In genomic region chr1:53736290-53736689, GRCh38 we compare ENCODE assay signal across 22 cellular contexts. TPM values are rescaled to one million over a fixed set of nuclear protein-coding genes. Genes with fewer than 3 reads are reported as not detected.
A peak's percentile ranks its signal among the peaks of the same experiment; 100 is the strongest.
DNase-seq lines count a peak whose midpoint lies in the region; ATAC-seq, FAIRE-seq and TF ChIP-seq lines count a peak whose summit lies in the region.
"Had no signal": no experiment of that assay in that cellular context is flagged by ENCODE, and none has a peak within 500 bp of the region (broad histone marks: within the 10 kb centered on the region; RNA-seq: fewer than 3 reads in every experiment).

No MANE protein-coding gene starts in this region.

- peaks cover 11% of the 10 kb centered on the region for H3K79me2 ChIP-seq in MM.1S (ENCODE audit: low read length)
- no peaks in the 10 kb centered on the region for H3K79me2 ChIP-seq in PC-9 (ENCODE audit: low read depth)

- H3K9me3 ChIP-seq in MM.1S (replicated peaks; ENCODE audit: insufficient read depth, low read length) (no peaks in the 10 kb centered on the region), gastroesophageal sphincter (no peaks in the 10 kb centered on the region), PC-9 (ENCODE audit: insufficient read depth, low read depth) (no peaks in the 10 kb centered on the region), pancreas (no peaks in the 10 kb centered on the region)
- H3K9me3 ChIP-seq: gastrocnemius medialis, tibial nerve had no signal

- TF ChIP-seq CTCF in AG09309 (IDR thresholded peaks at IDR 0.05; ENCODE audit: control insufficient read depth, insufficient read depth, low read depth, low read length, missing control alignments) (no peak), MM.1S (IDR thresholded peaks at IDR 0.05; ENCODE audit: low read length) (no peak), bronchial epithelial cell (IDR thresholded peaks at IDR 0.05; ENCODE audit: insufficient read depth, low read length, severe bottlenecking) (no peak), gastroesophageal sphincter (IDR thresholded peaks at IDR 0.05) (no peak), PC-9 (conservative IDR thresholded peaks at IDR 0.05) (no peak), pancreas (IDR thresholded peaks at IDR 0.05) (no peak)

- FAIRE-seq in bronchial epithelial cell (lab: Jason Lieb, UNC): peak; percentile 23
- no peak for FAIRE-seq in pancreas (lab: Jason Lieb, UNC)
- FAIRE-seq: endothelial cell of umbilical vein, TTC549 had no signal

- H2AFZ ChIP-seq in MM.1S (ENCODE audit: low read length) (peak overlapping the region; percentile 24; the same call in 1 of the 2 replicates), PC-9 (no peak overlapping the region)

- BruUV-seq in PC-9 (replicated peaks; lab: Mats Ljungman, UMichigan): no TSS peak

- H3K4me2 ChIP-seq in MM.1S (ENCODE audit: low read depth, low read length) (peak overlapping the region; percentile 86; the same call in 1 of the 2 replicates), PC-9 (no peak overlapping the region)

- peak overlapping the region; percentile 61 for H3K4me3 ChIP-seq in AG09309 (ENCODE audit: control insufficient read depth, low read depth, low read length)
- no peak overlapping the region for H3K4me3 ChIP-seq in MM.1S (ENCODE audit: low read length)
- no peak overlapping the region for H3K4me3 ChIP-seq in bronchial epithelial cell (ENCODE audit: low read depth, low read length)
- H3K4me3 ChIP-seq in gastroesophageal sphincter: no peak overlapping the region
- H3K4me3 ChIP-seq in PC-9: no peak overlapping the region
- no peak overlapping the region for H3K4me3 ChIP-seq in pancreas
- H3K4me3 ChIP-seq: gastrocnemius medialis, skin epidermis, tibial nerve had no signal

- TF ChIP-seq POLR2A in gastroesophageal sphincter (IDR thresholded peaks at IDR 0.05): no peak

- H4K20me1 ChIP-seq in MM.1S (ENCODE audit: insufficient read depth, low read length) (no peaks in the 10 kb centered on the region), PC-9 (ENCODE audit: insufficient read depth) (no peaks in the 10 kb centered on the region)

- peaks cover 26% of the 10 kb centered on the region for H3F3A ChIP-seq in MM.1S (ENCODE audit: insufficient read depth, low read length)
- no peaks in the 10 kb centered on the region for H3F3A ChIP-seq in PC-9 (ENCODE audit: insufficient read depth, low read depth)

- peaks cover 29% of the 10 kb centered on the region for H3K4me1 ChIP-seq in MM.1S (ENCODE audit: low read length)
- peaks cover 0 to 28% (median 17%) of the 10 kb centered on the region in 3 donors for H3K4me1 ChIP-seq in gastroesophageal sphincter
- no peaks in the 10 kb centered on the region for H3K4me1 ChIP-seq in PC-9 (replicated peaks; ENCODE audit: insufficient read depth)
- peaks cover 0 to 10% (median 0%) of the 10 kb centered on the region in 3 donors for H3K4me1 ChIP-seq in pancreas

- H3K27me3 ChIP-seq in MM.1S (replicated peaks; ENCODE audit: insufficient read depth, low read length) (no peaks in the 10 kb centered on the region), bronchial epithelial cell (ENCODE audit: control insufficient read depth, insufficient read depth, low read length) (peaks cover 18% of the 10 kb centered on the region), gastroesophageal sphincter (peaks cover 54% of the 10 kb centered on the region), PC-9 (ENCODE audit: insufficient read depth, low read depth) (peaks cover 58% of the 10 kb centered on the region), pancreas (peaks cover 0 to 8% (median 3%) of the 10 kb centered on the region in 4 donors)

- DNase-seq in AG09309 (ENCODE audit: low read depth) (peak; percentile 52), MM.1S (no peak), bronchial epithelial cell (ENCODE audit: low read depth) (no peak), kidney tubule cell (ENCODE audit: low spot score) (peak; percentile 50), Ammon's horn (ENCODE audit: low spot score) (no peak), PC-9 (no peak), pancreas (no peak)
- DNase-seq: activated CD4-positive, alpha-beta T cell treated with anti-CD3 and anti-CD28 coated beads for 36 hours; CD8-positive, alpha-beta T cell; gastrocnemius medialis; H9; left colon; NCI-H1417 treated with DMSO at 0.1 percent for 48 hours; NCI-H2171; NCI-H524 treated with DMSO at 0.1 percent for 48 hours; Right ventricle myocardium superior; stimulated activated CD4-positive, alpha-beta T cell treated with anti-CD3 and anti-CD28 coated beads, Interleukin-4, amount 100 ng/mL, for 1 hour had no signal

- 76 to 100% methylated on average over 1 to 11 of the region's 11 CpGs for WGBS in gastroesophageal sphincter (ENCODE audit: low coverage in 1 of 2), 2 donors
- 75 to 76% methylated on average over 11 of the region's 11 CpGs for WGBS in pancreas, 2 donors

- TF ChIP-seq EP300 in gastroesophageal sphincter (IDR thresholded peaks at IDR 0.05): no peak

- CTCF ChIA-PET in PC-9 (lab: Charles Lee): interaction anchor here (0.6 kb wide), 1 partner anchor 457 kb away, joined by 3 read pairs; no protein-coding TSS in a partner anchor

- ATAC-seq in gastroesophageal sphincter (no peak), pancreas (no peak)
- ATAC-seq: activated CD4-positive, alpha-beta T cell treated with anti-CD3 and anti-CD28 coated beads for 36 hours; CD8-positive, alpha-beta T cell; gastrocnemius medialis; left colon had no signal

- peak overlapping the region; percentile 95 for H3K27ac ChIP-seq in MM.1S (ENCODE audit: low read length)
- no peak overlapping the region for H3K27ac ChIP-seq in gastroesophageal sphincter
- H3K27ac ChIP-seq in PC-9: no peak overlapping the region
- no peak overlapping the region for H3K27ac ChIP-seq in pancreas
- H3K27ac ChIP-seq: gastrocnemius medialis, tibial nerve had no signal

- H3K9me2 ChIP-seq in MM.1S (replicated peaks; ENCODE audit: insufficient read depth, low read length) (no peaks in the 10 kb centered on the region), PC-9 (ENCODE audit: insufficient read depth) (no peaks in the 10 kb centered on the region)

- intact Hi-C loops in PC-9 (cut with micrococcal nuclease; ENCODE audit: unreplicated experiment) (no loop called here), pancreas (cut with DNase I) (no loop called here)

- POLR2A ChIA-PET in PC-9 (lab: Charles Lee; ENCODE audit: unreplicated experiment): interaction anchor here (0.6 to 0.7 kb wide), 2 partner anchors 38 to 279 kb away, joined by 5 to 37 read pairs; no protein-coding TSS in a partner anchor

- H3K36me3 ChIP-seq in MM.1S (replicated peaks; ENCODE audit: insufficient read depth, low read length): no peaks in the 10 kb centered on the region
- H3K36me3 ChIP-seq in bronchial epithelial cell (ENCODE audit: control insufficient read depth, insufficient read depth, low read length): no peaks in the 10 kb centered on the region
- no peaks in the 10 kb centered on the region for H3K36me3 ChIP-seq in gastroesophageal sphincter
- H3K36me3 ChIP-seq in PC-9 (ENCODE audit: low read depth): no peaks in the 10 kb centered on the region
- no peaks in the 10 kb centered on the region for H3K36me3 ChIP-seq in pancreas
- H3K36me3 ChIP-seq: gastrocnemius medialis, tibial nerve had no signal

- H3K9ac ChIP-seq in MM.1S (ENCODE audit: low read length): peak overlapping the region; percentile 66; the same call in 1 of the 2 replicates

RNA-seq across cellular contexts. Expression of gene GLIS1, which starts 2.7 kb away (rescaled TPM):
- total RNA-seq in bronchial epithelial cell (under 0.01 TPM in 1 of 2 replicates, not detected in the other), gastroesophageal sphincter (under 1 TPM in 2 of 4 donors, not detected in 2; 0.16 to 0.27 TPM), PC-9 (2021) (not detected in 2 replicates), pancreas (under 1 TPM in 2 of 6 donors, not detected in 4; 0.06 to 0.19 TPM)
- polyA plus RNA-seq in pancreas: under 1 TPM; 0.08 to 0.26 TPM
- total RNA-seq: activated CD4-positive, alpha-beta T cell treated with anti-CD3 and anti-CD28 coated beads for 36 hours; CD8-positive, alpha-beta T cell; endothelial cell of umbilical vein; gastrocnemius medialis had no signal
- polyA plus RNA-seq: endothelial cell of umbilical vein had no signal

Comparison
In these comparisons a context has a peak if more than half of its experiments do, and no peak if none do; other contexts are left out.
1. DNase-seq: peak in AG09309 (single experiment) and kidney tubule cell (single experiment); none in MM.1S (single experiment), bronchial epithelial cell (single experiment), Ammon's horn (single experiment), PC-9 (0 of 2) and pancreas (0 of 6).